ENCODE assay signal across 16 cellular contexts in the genomic region with DNA sequence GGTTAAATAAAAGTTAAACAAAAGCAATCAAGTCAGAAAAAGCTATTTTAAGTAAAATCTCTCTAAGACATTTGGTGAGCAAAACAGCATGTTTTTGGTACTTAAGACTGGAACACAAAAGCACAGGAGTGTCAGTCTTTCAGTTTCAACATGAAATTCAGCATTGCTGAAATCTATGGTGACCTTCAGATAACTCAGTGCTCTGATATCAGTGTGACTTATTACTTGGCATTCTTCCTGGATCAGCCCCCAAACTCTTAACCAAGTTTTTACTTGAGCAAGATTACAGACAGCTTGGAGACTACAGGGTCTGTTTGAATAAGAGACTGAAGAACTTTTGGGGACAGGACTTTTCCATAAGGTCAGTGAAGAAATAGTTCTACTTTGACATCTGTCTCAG.
A peak's percentile ranks its signal among the peaks of the same experiment; 100 is the strongest.
DNase-seq lines count a peak whose midpoint lies in the region; ATAC-seq, FAIRE-seq and TF ChIP-seq lines count a peak whose summit lies in the region.
"Had no signal": no experiment of that assay in that cellular context is flagged by ENCODE, and none has a peak within 500 bp of the region (broad histone marks: within the 10 kb centered on the region; RNA-seq: fewer than 3 reads in every experiment).

No MANE protein-coding gene starts in this region.

- H3K36me3 Mint-ChIP-seq in H9 (ENCODE audit: insufficient read depth in 1 of 3, low read depth in 3 of 3): peaks cover 16 to 27% (median 22%) of the 10 kb centered on the region in 3 experiments
- H3K36me3 Mint-ChIP-seq: CD14-positive monocyte; CD8-positive, alpha-beta memory T cell had no signal

- H3K27ac ChIP-seq in H9 (ENCODE audit: insufficient read length, low read depth, low read length) (no peak overlapping the region), MM.1S (ENCODE audit: low read length) (no peak overlapping the region), H1 (ENCODE audit: low read depth, low read length) (no peak overlapping the region), pancreas (no peak overlapping the region)
- H3K27ac ChIP-seq: A549 had no signal

- no peak overlapping the region for H3K4me2 ChIP-seq in H9 (ENCODE audit: insufficient read depth, insufficient read length, low read length)
- H3K4me2 ChIP-seq in MM.1S (ENCODE audit: low read depth, low read length): no peak overlapping the region
- H3K4me2 ChIP-seq in H1 (ENCODE audit: insufficient read depth in 1 of 2, low read depth in 2 of 2, low read length in 2 of 2): no peak overlapping the region; a peak in 1 of 4 replicates
- H3K4me2 ChIP-seq: A549 had no signal

- no peaks in the 10 kb centered on the region for H3F3A ChIP-seq in MM.1S (ENCODE audit: insufficient read depth, low read length)

- H2BK120ac ChIP-seq in H9 (ENCODE audit: low read depth, low read length, poor library complexity, severe bottlenecking): no peak overlapping the region
- no peak overlapping the region for H2BK120ac ChIP-seq in H1 (replicated peaks; ENCODE audit: low read depth, low read length)

- H3K14ac ChIP-seq in H9 (ENCODE audit: insufficient read depth, low read length) (no peak overlapping the region), H1 (ENCODE audit: insufficient read length) (no peak overlapping the region)

- H2AFZ ChIP-seq in H9 (ENCODE audit: low read length): no peak overlapping the region
- no peak overlapping the region for H2AFZ ChIP-seq in MM.1S (ENCODE audit: low read length)
- no peak overlapping the region for H2AFZ ChIP-seq in H1 (ENCODE audit: low read length)

- no peak overlapping the region for H3K4me3 Mint-ChIP-seq in H9
- H3K4me3 Mint-ChIP-seq: CD14-positive monocyte; CD8-positive, alpha-beta memory T cell had no signal

- peaks cover 28 to 29% of the 10 kb centered on the region in 2 experiments for H3K9me3 Mint-ChIP-seq in H9

- H2BK12ac ChIP-seq in H9 (ENCODE audit: insufficient read length, low read depth, low read length) (no peak overlapping the region), H1 (ENCODE audit: low read depth, low read length) (no peak overlapping the region)

- peaks cover 31 to 41% of the 10 kb centered on the region in 2 experiments for H3K4me1 Mint-ChIP-seq in H9
- H3K4me1 Mint-ChIP-seq: CD14-positive monocyte; CD8-positive, alpha-beta memory T cell had no signal

- no peaks in the 10 kb centered on the region for H3K36me3 ChIP-seq in MM.1S (replicated peaks; ENCODE audit: insufficient read depth, low read length)
- no peaks in the 10 kb centered on the region; a peak in 2 of 8 replicates for H3K36me3 ChIP-seq in H1 (ENCODE audit: control insufficient read depth in 2 of 4, insufficient read depth in 4 of 4, low read length in 3 of 4)
- H3K36me3 ChIP-seq in pancreas: no peaks in the 10 kb centered on the region
- H3K36me3 ChIP-seq: BE2C had no signal

- H3K4ac ChIP-seq in H9 (ENCODE audit: low read depth, low read length) (no peak overlapping the region), H1 (replicated peaks; ENCODE audit: insufficient read length, low read depth, low read length) (no peak overlapping the region)

- H4K8ac ChIP-seq in H9 (replicated peaks; ENCODE audit: insufficient read length, low read depth, low read length) (no peak overlapping the region), H1 (ENCODE audit: extremely low read depth, insufficient read depth, low read length) (no peak overlapping the region)

- TF ChIP-seq RAD21 in H1 (IDR thresholded peaks at IDR 0.05 in 1 of 2, conservative IDR thresholded peaks at IDR 0.05 in 1 of 2; ENCODE audit: low read depth in 2 of 2, low read length in 2 of 2): no peak

- CTCF ChIA-PET in H1 (lab: Charles Lee; ENCODE audit: partially characterized antibody): interaction anchor here (0.6 to 1.3 kb wide), 3 partner anchors 14 to 225 kb away, joined by 3 read pairs; no protein-coding TSS in a partner anchor

- H4K20me1 ChIP-seq in H9 (ENCODE audit: control insufficient read depth, insufficient read depth, insufficient read length) (no peaks in the 10 kb centered on the region), MM.1S (ENCODE audit: insufficient read depth, low read length) (no peaks in the 10 kb centered on the region), H1 (replicated peaks in 1 of 2; ENCODE audit: control insufficient read depth in 1 of 2, insufficient read depth in 2 of 2, low read length in 2 of 2) (no peaks in the 10 kb centered on the region)

- no peaks in the 10 kb centered on the region for H3K27me3 Mint-ChIP-seq in H9 (ENCODE audit: low read depth)
- H3K27me3 Mint-ChIP-seq: CD8-positive, alpha-beta memory T cell had no signal

- H3K79me2 ChIP-seq in H9 (ENCODE audit: insufficient read depth, low read length): no peaks in the 10 kb centered on the region
- H3K79me2 ChIP-seq in MM.1S (ENCODE audit: low read length): no peaks in the 10 kb centered on the region
- H3K79me2 ChIP-seq in H1 (ENCODE audit: control insufficient read depth in 1 of 2, insufficient read depth in 2 of 2, low read length in 2 of 2): no peaks in the 10 kb centered on the region

- POLR2A ChIA-PET in H1 (lab: Charles Lee; ENCODE audit: partially characterized antibody): no interaction called here

- H3K9me3 ChIP-seq in H9 (ENCODE audit: control insufficient read depth, low read depth, low read length): peaks cover 10% of the 10 kb centered on the region
- no peaks in the 10 kb centered on the region for H3K9me3 ChIP-seq in MM.1S (replicated peaks; ENCODE audit: insufficient read depth, low read length)
- H3K9me3 ChIP-seq in H1 (ENCODE audit: insufficient read depth in 2 of 2, low read depth in 1 of 2, low read length in 1 of 2): peaks cover 8 to 11% of the 10 kb centered on the region in 2 experiments; a peak in 3 of 4 replicates
- no peaks in the 10 kb centered on the region for H3K9me3 ChIP-seq in pancreas
- H3K9me3 ChIP-seq: A549, BE2C had no signal

- H2AK5ac ChIP-seq in H9 (ENCODE audit: insufficient read length, low read length) (no peak overlapping the region), H1 (ENCODE audit: low read depth, low read length) (no peak overlapping the region)

- no peak overlapping the region for H3K18ac ChIP-seq in H9 (ENCODE audit: insufficient read length, low read depth, low read length)
- H3K18ac ChIP-seq in H1 (ENCODE audit: extremely low read depth, low read length): peak overlapping the region; percentile 33; the same call in 1 of the 2 replicates

- no peak overlapping the region for H2BK5ac ChIP-seq in H9 (ENCODE audit: insufficient read length, low read length)
- no peak overlapping the region for H2BK5ac ChIP-seq in H1 (ENCODE audit: low read depth, low read length)

- no peak overlapping the region for H4K5ac ChIP-seq in H9 (ENCODE audit: insufficient read length, low read depth, low read length)
- no peak overlapping the region for H4K5ac ChIP-seq in H1 (ENCODE audit: insufficient read length, low read depth, low read length)

- H3K9ac ChIP-seq in H9 (ENCODE audit: extremely low read depth, insufficient read length, low read length): no peak overlapping the region
- no peak overlapping the region for H3K9ac ChIP-seq in MM.1S (ENCODE audit: low read length)
- no peak overlapping the region for H3K9ac ChIP-seq in H1 (replicated peaks in 1 of 4; ENCODE audit: extremely low read depth in 1 of 4, low read depth in 3 of 4, low read length in 3 of 4)

- H3K4me3 ChIP-seq in MM.1S (ENCODE audit: low read length) (no peak overlapping the region), H1 (ENCODE audit: extremely low read depth in 1 of 4, insufficient read depth in 2 of 4, low read depth in 3 of 4, low read length in 4 of 4) (no peak overlapping the region), pancreas (no peak overlapping the region)
- H3K4me3 ChIP-seq: A549 had no signal

- DNase-seq in H9: no peak
- peak; percentile 19 for DNase-seq in MM.1S
- no peak for DNase-seq in H1 (ENCODE audit: low read depth in 1 of 2, low spot score in 2 of 2)
- no peak for DNase-seq in pancreas
- no peak for DNase-seq in stimulated activated CD4-positive, alpha-beta T cell treated with anti-CD3 and anti-CD28 coated beads, Interleukin-2, amount 100 ng/mL, for 24 hours
- DNase-seq: Caco-2; CD8-positive, alpha-beta memory T cell; DND-41; GDM1 had no signal

- H3K27me3 ChIP-seq in H9 (ENCODE audit: insufficient read depth, low read length) (no peaks in the 10 kb centered on the region), MM.1S (replicated peaks; ENCODE audit: insufficient read depth, low read length) (no peaks in the 10 kb centered on the region), H1 (replicated peaks in 1 of 4; ENCODE audit: control insufficient read depth in 3 of 4, extremely low read depth in 1 of 4, insufficient read depth in 3 of 4, low read length in 3 of 4) (no peaks in the 10 kb centered on the region), pancreas (no peaks in the 10 kb centered on the region)
- H3K27me3 ChIP-seq: BE2C had no signal

- no peaks in the 10 kb centered on the region for H3K9me2 ChIP-seq in MM.1S (replicated peaks; ENCODE audit: insufficient read depth, low read length)

- FAIRE-seq in H1 (lab: Jason Lieb, UNC) (no peak), pancreas (lab: Jason Lieb, UNC) (no peak)
- FAIRE-seq: A549, GM12892 had no signal

- no peak overlapping the region for H3T11ph ChIP-seq in H9 (ENCODE audit: low read length)

- no peak for TF ChIP-seq POLR2A in H1 (IDR thresholded peaks at IDR 0.05; ENCODE audit: control extremely low read depth in 1 of 2, low read depth in 2 of 2, low read length in 2 of 2)

- H3K23ac ChIP-seq in H9 (ENCODE audit: insufficient read length, low read depth, low read length) (no peak overlapping the region), H1 (ENCODE audit: insufficient read length) (no peak overlapping the region)

- no peak overlapping the region for H3K56ac ChIP-seq in H9 (ENCODE audit: insufficient read length, low read depth, low read length)
- H3K56ac ChIP-seq in H1 (replicated peaks; ENCODE audit: insufficient read length, low read depth, low read length): no peak overlapping the region

- no peak overlapping the region for H4K91ac ChIP-seq in H9 (ENCODE audit: insufficient read length, low read depth, low read length)
- no peak overlapping the region for H4K91ac ChIP-seq in H1 (replicated peaks; ENCODE audit: insufficient read length, low read length)

- intact Hi-C loops in pancreas (cut with DNase I): no loop called here

- ATAC-seq in pancreas (peak in 3 of 4 donors; percentile 48 to 74 (median 71)), HG02852 (IDR thresholded peaks at IDR 0.05; ENCODE audit: unreplicated experiment) (no peak), GM21381 (IDR thresholded peaks at IDR 0.05; ENCODE audit: unreplicated experiment) (no peak)
- ATAC-seq: A549, HCT116 had no signal

- TF ChIP-seq EP300 in H1 (IDR thresholded peaks at IDR 0.05; ENCODE audit: borderline replicate concordance in 1 of 2, low read depth in 2 of 2, low read length in 2 of 2): no peak

- no peaks in the 10 kb centered on the region for H3K79me1 ChIP-seq in H9 (ENCODE audit: insufficient read depth, low read depth, low read length, poor library complexity, severe bottlenecking)
- H3K79me1 ChIP-seq in H1 (ENCODE audit: low read depth, low read length): no peaks in the 10 kb centered on the region

- peak overlapping the region in 2 of 3 experiments; percentile 72 to 89; a peak in 4 of 7 replicates for H3K27ac Mint-ChIP-seq in H9
- H3K27ac Mint-ChIP-seq: CD14-positive monocyte; CD8-positive, alpha-beta memory T cell had no signal

- H2BK15ac ChIP-seq in H9 (ENCODE audit: low read depth, low read length) (no peak overlapping the region), H1 (ENCODE audit: low read length) (no peak overlapping the region)

- H3K23me2 ChIP-seq in H9 (ENCODE audit: insufficient read length, low read depth, low read length, poor library complexity, severe bottlenecking) (no peaks in the 10 kb centered on the region), H1 (ENCODE audit: low read depth, low read length) (no peaks in the 10 kb centered on the region; the same call in 1 of the 2 replicates)

- H2BK20ac ChIP-seq in H9 (ENCODE audit: low read depth, low read length, poor library complexity, severe bottlenecking) (no peak overlapping the region), H1 (ENCODE audit: low read length) (no peak overlapping the region)

- TF ChIP-seq CTCF in H9 (conservative IDR thresholded peaks at IDR 0.05) (no peak), MM.1S (IDR thresholded peaks at IDR 0.05; ENCODE audit: low read length) (no peak), H1 (IDR thresholded peaks at IDR 0.05; ENCODE audit: control extremely low read depth in 1 of 3, insufficient read depth in 1 of 3, low read depth in 1 of 3, low read length in 3 of 3) (no peak), pancreas (IDR thresholded peaks at IDR 0.05) (no peak)

- H3K4me1 ChIP-seq in H9 (ENCODE audit: insufficient read depth, low read length): peaks cover 5% of the 10 kb centered on the region
- H3K4me1 ChIP-seq in MM.1S (ENCODE audit: low read length): no peaks in the 10 kb centered on the region
- peaks cover 3 to 9% (median 4%) of the 10 kb centered on the region in 4 experiments; a peak in 4 of 7 replicates for H3K4me1 ChIP-seq in H1 (replicated peaks in 1 of 4; ENCODE audit: control insufficient read depth in 3 of 4, insufficient read depth in 4 of 4, low read length in 3 of 4)
- peaks cover 2 to 19% (median 18%) of the 10 kb centered on the region in 3 donors for H3K4me1 ChIP-seq in pancreas
- H3K4me1 ChIP-seq: A549, Caco-2 had no signal

Comparison
In these comparisons a context has a peak if more than half of its experiments do, and no peak if none do; other contexts are left out.
1. ATAC-seq: peak in pancreas (3 of 4); none in HG02852 (single experiment) and GM21381 (single experiment).